In the genomic region with DNA sequence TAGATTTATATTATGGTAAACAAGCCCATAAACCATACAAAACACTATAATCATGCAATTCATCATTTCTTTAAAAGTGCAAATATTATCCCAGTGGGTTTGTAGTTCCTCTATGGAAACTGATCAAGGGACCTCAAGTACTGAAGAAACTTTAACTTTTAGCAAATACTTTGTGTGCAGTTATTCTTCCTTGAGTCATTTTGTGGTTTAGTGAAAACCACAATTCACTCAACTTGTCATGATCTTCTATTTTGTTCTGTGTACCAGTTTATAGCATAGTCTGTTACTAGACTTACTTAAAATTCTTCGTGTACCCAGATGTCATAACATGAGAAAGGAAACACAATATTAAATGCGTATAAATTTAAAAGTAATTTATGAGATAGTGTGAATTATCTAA, we compare ENCODE assay signal across 17 cellular contexts.
A peak's percentile ranks its signal among the peaks of the same experiment; 100 is the strongest.
DNase-seq lines count a peak whose midpoint lies in the region; ATAC-seq and TF ChIP-seq lines count a peak whose summit lies in the region.
"Had no signal": no experiment of that assay in that cellular context is flagged by ENCODE, and none has a peak within 500 bp of the region (broad histone marks: within the 10 kb centered on the region; RNA-seq: fewer than 3 reads in every experiment).

No MANE protein-coding gene starts in this region.

- intact Hi-C loops in IMR-90 (cut with micrococcal nuclease): no loop called here
- intact Hi-C loops in PC-3 (cut with micrococcal nuclease): loop anchor here (1.0 to 5.0 kb wide), 2 partner anchors 110 to 360 kb away; no protein-coding TSS in a partner anchor
- intact Hi-C loops in left ventricle myocardium inferior (cut with micrococcal nuclease): no loop called here

- no peak overlapping the region for H4K91ac ChIP-seq in IMR-90 (ENCODE audit: insufficient read depth, low read depth, low read length)

- H2BK20ac ChIP-seq in IMR-90 (ENCODE audit: low read depth, low read length): no peak overlapping the region

- no peak overlapping the region for H3K4ac ChIP-seq in IMR-90 (ENCODE audit: low read depth, low read length)

- no peaks in the 10 kb centered on the region for H3F3A ChIP-seq in PC-3 (ENCODE audit: low read length, unreplicated experiment)

- H3K27me3 ChIP-seq in IMR-90 (ENCODE audit: control insufficient read depth, insufficient read depth, low read length) (no peaks in the 10 kb centered on the region), PC-3 (ENCODE audit: low read length) (no peaks in the 10 kb centered on the region), left ventricle myocardium inferior (ENCODE audit: low read depth) (no peaks in the 10 kb centered on the region)
- H3K27me3 ChIP-seq: tibial nerve had no signal

- TF ChIP-seq CTCF in IMR-90 (conservative IDR thresholded peaks at IDR 0.05; ENCODE audit: low read depth, low read length) (no peak), PC-3 (conservative IDR thresholded peaks at IDR 0.05; ENCODE audit: low read depth, low read length) (no peak), cardiac fibroblast (IDR thresholded peaks at IDR 0.05; ENCODE audit: low read depth, low read length) (no peak), left ventricle myocardium inferior (IDR thresholded peaks at IDR 0.05; ENCODE audit: borderline replicate concordance) (no peak)

- no peak overlapping the region for H3K14ac ChIP-seq in IMR-90 (replicated peaks; ENCODE audit: low read depth, low read length)

- H3K9me3 ChIP-seq in IMR-90 (ENCODE audit: control insufficient read depth, insufficient read depth, low read length) (no peaks in the 10 kb centered on the region), PC-3 (ENCODE audit: low read length) (no peaks in the 10 kb centered on the region), left ventricle myocardium inferior (replicated peaks) (no peaks in the 10 kb centered on the region)
- H3K9me3 ChIP-seq: tibial nerve had no signal

- TF ChIP-seq RAD21 in IMR-90 (IDR thresholded peaks at IDR 0.05; ENCODE audit: low read length): no peak

- dilution Hi-C loops in IMR-90 (cut with HindIII; ENCODE audit: low sequenced_read_pairs, unreplicated experiment): no loop called here

- H2BK5ac ChIP-seq in IMR-90 (ENCODE audit: low read depth, low read length, poor library complexity, severe bottlenecking): no peak overlapping the region

- DNase-seq in IMR-90: peak; percentile 19
- DNase-seq in PC-3: peak; percentile 89
- DNase-seq in cardiac fibroblast (ENCODE audit: low read depth in 2 of 2): peak; percentile 48 to 71
- DNase-seq in renal cortical epithelial cell (ENCODE audit: low read depth): peak; percentile 81
- DNase-seq in KG1 (lab: John Stamatoyannopoulos, UW): no peak
- DNase-seq in left ventricle myocardium inferior: no peak
- DNase-seq: activated CD8-positive, alpha-beta memory T cell treated with anti-CD3 and anti-CD28 coated beads for 24 hours; activated gamma-delta T cell; effector memory CD4-positive, alpha-beta T cell; NCI-H1694; NCI-H510A; SHP77; stimulated activated CD4-positive, alpha-beta T cell treated with anti-CD3 and anti-CD28 coated beads, Interleukin-2, amount 100 ng/mL, for 24 hours; stimulated activated CD8-positive, alpha-beta memory T cell treated with anti-CD3 and anti-CD28 coated beads, Interleukin-4, amount 100 ng/mL, for 48 hours had no signal

- H3K4me1 ChIP-seq in IMR-90 (ENCODE audit: control insufficient read depth, insufficient read depth, low read length) (no peaks in the 10 kb centered on the region), PC-3 (ENCODE audit: insufficient read depth, low read length) (peaks cover 26% of the 10 kb centered on the region), left ventricle myocardium inferior (no peaks in the 10 kb centered on the region)

- H3K27ac ChIP-seq in IMR-90 (ENCODE audit: insufficient read depth, low read length) (no peak overlapping the region), PC-3 (ENCODE audit: low read length) (no peak overlapping the region), left ventricle myocardium inferior (replicated peaks) (no peak overlapping the region)
- H3K27ac ChIP-seq: C4-2B, tibial nerve had no signal

- in situ Hi-C loops in IMR-90 (cut with MboI; ENCODE audit: low sequenced_read_pairs): no loop called here

- H3K4me3 ChIP-seq in IMR-90 (ENCODE audit: insufficient read depth, low read depth, low read length) (no peak overlapping the region), PC-3 (ENCODE audit: low read length) (no peak overlapping the region), cardiac fibroblast (replicated peaks in 1 of 2; ENCODE audit: low read depth in 2 of 2, low read length in 2 of 2) (no peak overlapping the region), left ventricle myocardium inferior (no peak overlapping the region)
- H3K4me3 ChIP-seq: tibial nerve had no signal

- H3K4me2 ChIP-seq in IMR-90 (ENCODE audit: low read depth, low read length) (no peak overlapping the region), PC-3 (ENCODE audit: low read length) (no peak overlapping the region)

- no peaks in the 10 kb centered on the region for H3K36me3 ChIP-seq in IMR-90 (ENCODE audit: control insufficient read depth, insufficient read depth, low read length)
- no peaks in the 10 kb centered on the region for H3K36me3 ChIP-seq in PC-3 (ENCODE audit: low read depth, low read length)
- no peaks in the 10 kb centered on the region for H3K36me3 ChIP-seq in left ventricle myocardium inferior
- H3K36me3 ChIP-seq: tibial nerve had no signal

- H3K23ac ChIP-seq in IMR-90 (ENCODE audit: low read depth, low read length): no peak overlapping the region

- no peak overlapping the region for H2BK120ac ChIP-seq in IMR-90 (ENCODE audit: low read depth, low read length)

- no peaks in the 10 kb centered on the region for H3K79me2 ChIP-seq in PC-3 (ENCODE audit: low read length)

- H4K5ac ChIP-seq in IMR-90 (ENCODE audit: low read depth, low read length): no peak overlapping the region

- no peaks in the 10 kb centered on the region for H3K79me1 ChIP-seq in IMR-90 (ENCODE audit: low read depth in 1 of 2, low read length in 2 of 2)

- H3K56ac ChIP-seq in IMR-90 (ENCODE audit: extremely low read depth, insufficient read depth, low read length): no peak overlapping the region

- POLR2A ChIA-PET in IMR-90 (lab: Charles Lee; ENCODE audit: unreplicated experiment): no interaction called here
- POLR2A ChIA-PET in PC-3 (lab: Charles Lee; ENCODE audit: unreplicated experiment): no interaction called here

- H3K18ac ChIP-seq in IMR-90 (ENCODE audit: low read depth, low read length): no peak overlapping the region

- no peak for TF ChIP-seq POLR2A in IMR-90 (IDR thresholded peaks at IDR 0.05; ENCODE audit: low read depth, low read length)

- H4K8ac ChIP-seq in IMR-90 (ENCODE audit: low read depth in 2 of 2, low read length in 2 of 2): no peak overlapping the region

- CTCF ChIA-PET in IMR-90 (lab: Yijun Ruan, JAX): no interaction called here
- CTCF ChIA-PET in PC-3 (lab: Charles Lee): no interaction called here

- no peak overlapping the region for H2AK5ac ChIP-seq in IMR-90 (ENCODE audit: low read depth, low read length)

- no CpG with 5 or more reads among the region's 2 CpGs for WGBS in IMR-90 (ENCODE audit: extremely low coverage in 2 of 2, insufficient read length in 1 of 2), 2 experiments

- H3K9me2 ChIP-seq in PC-3 (replicated peaks; ENCODE audit: low read length): no peaks in the 10 kb centered on the region

- no peaks in the 10 kb centered on the region for H3K9me1 ChIP-seq in IMR-90 (ENCODE audit: insufficient read depth, low read length)

- no TSS peak for BruUV-seq in IMR-90 (replicated peaks; lab: Mats Ljungman, UMichigan)
- BruUV-seq in PC-3 (replicated peaks; lab: Mats Ljungman, UMichigan): no TSS peak

- no peak; the same call in 1 of the 2 replicates for ATAC-seq in IMR-90 (ENCODE audit: low read depth)
- ATAC-seq in PC-3: peak; percentile 87
- ATAC-seq in GM21515 (IDR thresholded peaks at IDR 0.05; ENCODE audit: unreplicated experiment): no peak

- no peak overlapping the region for H2AFZ ChIP-seq in IMR-90 (replicated peaks; ENCODE audit: low read length, poor library complexity)
- no peak overlapping the region for H2AFZ ChIP-seq in PC-3 (ENCODE audit: low read length)

- H4K20me1 ChIP-seq in IMR-90 (ENCODE audit: insufficient read depth, low read length) (no peaks in the 10 kb centered on the region), PC-3 (ENCODE audit: low read length) (no peaks in the 10 kb centered on the region)

- H2BK15ac ChIP-seq in IMR-90 (ENCODE audit: low read depth, low read length): no peak overlapping the region

- H2AK9ac ChIP-seq in IMR-90 (replicated peaks; ENCODE audit: low read depth, low read length, poor library complexity): no peak overlapping the region

- no peak overlapping the region for H3K9ac ChIP-seq in IMR-90 (ENCODE audit: low read depth, low read length)
- no peak overlapping the region for H3K9ac ChIP-seq in PC-3 (ENCODE audit: low read length)

TF ChIP-seq in IMR-90, 13 proteins besides CTCF, POLR2A, EP300 and RAD21 (continues in another document):
- TF ChIP-seq MAZ (IDR thresholded peaks at IDR 0.05; ENCODE audit: borderline replicate concordance, low read depth, low read length): no peak
- no peak for TF ChIP-seq CEBPB (IDR thresholded peaks at IDR 0.05; ENCODE audit: low read depth, low read length)
- no peak for TF ChIP-seq MXI1 (IDR thresholded peaks at IDR 0.05; ENCODE audit: borderline replicate concordance, low read depth, low read length)
- no peak for TF ChIP-seq MAFK (IDR thresholded peaks at IDR 0.05; ENCODE audit: low read depth, low read length)
- TF ChIP-seq SMC3 (IDR thresholded peaks at IDR 0.05; ENCODE audit: low read depth, low read length): no peak
- no peak for TF ChIP-seq FOS (IDR thresholded peaks at IDR 0.05; ENCODE audit: low read depth, low read length)
- TF ChIP-seq BHLHE40 (IDR thresholded peaks at IDR 0.05; ENCODE audit: low read depth, low read length): no peak
- TF ChIP-seq NFE2L2 (IDR thresholded peaks at IDR 0.05; ENCODE audit: low read depth, low read length): no peak
- no peak for TF ChIP-seq USF2 (IDR thresholded peaks at IDR 0.05; ENCODE audit: low read depth, low read length)
- TF ChIP-seq RFX5 (IDR thresholded peaks at IDR 0.05; ENCODE audit: low read depth, low read length): no peak

Comparison
In these comparisons a context has a peak if more than half of its experiments do, and no peak if none do; other contexts are left out.
1. DNase-seq: peak in IMR-90 (single experiment), PC-3 (single experiment), cardiac fibroblast (2 of 2) and renal cortical epithelial cell (single experiment); none in KG1 (single experiment) and left ventricle myocardium inferior (single experiment).